In genomic region chr12:132872073-132872855, GRCh38 we compare ENCODE assay signal across 14 cellular contexts. TPM values are rescaled to one million over a fixed set of nuclear protein-coding genes. Genes with fewer than 3 reads are reported as not detected.
DNase-seq lines count a peak whose midpoint lies in the region; ATAC-seq and TF ChIP-seq lines count a peak whose summit lies in the region.
"Had no signal": no experiment of that assay in that cellular context is flagged by ENCODE, and none has a peak within 500 bp of the region (broad histone marks: within the 10 kb centered on the region; RNA-seq: fewer than 3 reads in every experiment).

No MANE protein-coding gene starts in this region.

- peaks cover 63% of the 10 kb centered on the region for H3K36me3 Mint-ChIP-seq in activated CD4-positive, alpha-beta T cell treated with anti-CD3 and anti-CD28 coated beads, Interleukin-2, amount 10 ng/mL, durations not matched to agents 24 days and 14 days (ENCODE audit: low read depth)
- peaks cover 50% of the 10 kb centered on the region for H3K36me3 Mint-ChIP-seq in T-cell
- H3K36me3 Mint-ChIP-seq in central memory CD8-positive, alpha-beta T cell (ENCODE audit: insufficient read depth): peaks cover 55% of the 10 kb centered on the region

- peaks cover 20% of the 10 kb centered on the region for H3K4me1 Mint-ChIP-seq in activated CD4-positive, alpha-beta T cell treated with anti-CD3 and anti-CD28 coated beads, Interleukin-2, amount 10 ng/mL, durations not matched to agents 24 days and 14 days
- H3K4me1 Mint-ChIP-seq in T-cell: peaks cover 24 to 31% (median 28%) of the 10 kb centered on the region in 3 donors
- peaks cover 10% of the 10 kb centered on the region for H3K4me1 Mint-ChIP-seq in central memory CD8-positive, alpha-beta T cell
- H3K4me1 Mint-ChIP-seq: brain had no signal

- CTCF ChIA-PET in T-cell (lab: Charles Lee): no interaction called here

- no peak for TF ChIP-seq POLR2A in GM18505 (IDR thresholded peaks at IDR 0.05; ENCODE audit: borderline replicate concordance, extremely low read depth, insufficient read depth, insufficient read length)

- H3K9me3 Mint-ChIP-seq in activated CD4-positive, alpha-beta T cell treated with anti-CD3 and anti-CD28 coated beads, Interleukin-2, amount 10 ng/mL, durations not matched to agents 24 days and 14 days: no peaks in the 10 kb centered on the region
- no peaks in the 10 kb centered on the region for H3K9me3 Mint-ChIP-seq in T-cell
- H3K9me3 Mint-ChIP-seq in central memory CD8-positive, alpha-beta T cell: no peaks in the 10 kb centered on the region
- H3K9me3 Mint-ChIP-seq: brain had no signal

- ATAC-seq in T-cell (replicated peaks in 1 of 4): peak; percentile 10 to 58 (median 21)
- no peak for ATAC-seq in central memory CD8-positive, alpha-beta T cell (replicated peaks; ENCODE audit: extremely low read depth, poor library complexity, severe bottlenecking)
- ATAC-seq in GM18505 (IDR thresholded peaks at IDR 0.05; ENCODE audit: unreplicated experiment): no peak

- POLR2A ChIA-PET in T-cell (lab: Charles Lee): no interaction called here

- H3K27me3 Mint-ChIP-seq in activated CD4-positive, alpha-beta T cell treated with anti-CD3 and anti-CD28 coated beads, Interleukin-2, amount 10 ng/mL, durations not matched to agents 24 days and 14 days: no peaks in the 10 kb centered on the region
- H3K27me3 Mint-ChIP-seq in T-cell: no peaks in the 10 kb centered on the region
- H3K27me3 Mint-ChIP-seq in central memory CD8-positive, alpha-beta T cell: no peaks in the 10 kb centered on the region
- H3K27me3 Mint-ChIP-seq: brain had no signal

- no peak for DNase-seq in activated CD4-positive, alpha-beta T cell treated with anti-CD3 and anti-CD28 coated beads, Interleukin-2, amount 10 ng/mL, durations not matched to agents 24 days and 14 days
- DNase-seq in activated CD4-positive, alpha-beta T cell treated with anti-CD3 and anti-CD28 coated beads, Interleukin-2, amount 50 U/mL, for 1 hour: no peak
- DNase-seq in T-cell (peak in 4 of 34 experiments; percentile 7 to 20 (median 10)), posterior vena cava (ENCODE audit: low spot score) (peak; percentile 76), midbrain (lab: John Stamatoyannopoulos, UW) (no peak), NCI-H146 (lab: John Stamatoyannopoulos, UW) (no peak)
- DNase-seq in central memory CD8-positive, alpha-beta T cell (ENCODE audit: low spot score in 2 of 2): no peak
- DNase-seq: cortex of kidney, hippocampal formation, NCI-H1436, NCI-H69, sigmoid colon had no signal

- intact Hi-C loops in activated CD4-positive, alpha-beta T cell treated with anti-CD3 and anti-CD28 coated beads, Interleukin-2, amount 10 ng/mL, durations not matched to agents 24 days and 14 days (cut with micrococcal nuclease): no loop called here
- intact Hi-C loops in posterior vena cava (cut with DNase I): no loop called here

- H3K4me3 Mint-ChIP-seq in activated CD4-positive, alpha-beta T cell treated with anti-CD3 and anti-CD28 coated beads, Interleukin-2, amount 10 ng/mL, durations not matched to agents 24 days and 14 days: peak overlapping the region; percentile 19
- peak overlapping the region; percentile 40 to 75 (median 47) for H3K4me3 Mint-ChIP-seq in T-cell
- peak overlapping the region; percentile 34 for H3K4me3 Mint-ChIP-seq in central memory CD8-positive, alpha-beta T cell
- H3K4me3 Mint-ChIP-seq: brain had no signal

- peak overlapping the region; percentile 62 for H3K27ac Mint-ChIP-seq in activated CD4-positive, alpha-beta T cell treated with anti-CD3 and anti-CD28 coated beads, Interleukin-2, amount 10 ng/mL, durations not matched to agents 24 days and 14 days
- H3K27ac Mint-ChIP-seq in T-cell: peak overlapping the region; percentile 90 to 92
- H3K27ac Mint-ChIP-seq in central memory CD8-positive, alpha-beta T cell (ENCODE audit: low read depth): peak overlapping the region; percentile 53
- H3K27ac Mint-ChIP-seq: brain had no signal

RNA-seq across cellular contexts. Expression of gene CHFR, which starts 15.1 kb away (rescaled TPM):
- total RNA-seq in activated CD4-positive, alpha-beta T cell treated with anti-CD3 and anti-CD28 coated beads, Interleukin-2, amount 10 ng/mL, durations not matched to agents 24 days and 14 days: 52.9 and 60.7 TPM in 2 replicates
- 100 to 1,000 TPM in 1 of 5 donors, 10 to 100 TPM in 4; 84.2 to 107 (median 86.0) TPM for total RNA-seq in T-cell
- 10 to 100 TPM; 36.9 to 38.5 TPM for total RNA-seq in posterior vena cava

RNA-seq across cellular contexts. Expression of gene GOLGA3, which starts 43.6 kb away (rescaled TPM):
- total RNA-seq in activated CD4-positive, alpha-beta T cell treated with anti-CD3 and anti-CD28 coated beads, Interleukin-2, amount 10 ng/mL, durations not matched to agents 24 days and 14 days: 67.6 and 68.1 TPM in 2 replicates
- 10 to 100 TPM; 49.1 to 77.9 (median 67.4) TPM for total RNA-seq in T-cell
- 100 to 1,000 TPM in 1 of 2 donors, 10 to 100 TPM in 1; 66.6 to 102 TPM for total RNA-seq in posterior vena cava

Comparison
In these comparisons a context has a peak if more than half of its experiments do, and no peak if none do; other contexts are left out.
1. ATAC-seq: peak in T-cell (4 of 4); none in central memory CD8-positive, alpha-beta T cell (single experiment) and GM18505 (single experiment).
2. Peak in every context shown above with its lines, with median percentiles within 50 percentile points of each other: H3K27ac Mint-ChIP-seq and H3K4me3 Mint-ChIP-seq.